ENCODE assay signal across 13 cellular contexts in the genomic region with DNA sequence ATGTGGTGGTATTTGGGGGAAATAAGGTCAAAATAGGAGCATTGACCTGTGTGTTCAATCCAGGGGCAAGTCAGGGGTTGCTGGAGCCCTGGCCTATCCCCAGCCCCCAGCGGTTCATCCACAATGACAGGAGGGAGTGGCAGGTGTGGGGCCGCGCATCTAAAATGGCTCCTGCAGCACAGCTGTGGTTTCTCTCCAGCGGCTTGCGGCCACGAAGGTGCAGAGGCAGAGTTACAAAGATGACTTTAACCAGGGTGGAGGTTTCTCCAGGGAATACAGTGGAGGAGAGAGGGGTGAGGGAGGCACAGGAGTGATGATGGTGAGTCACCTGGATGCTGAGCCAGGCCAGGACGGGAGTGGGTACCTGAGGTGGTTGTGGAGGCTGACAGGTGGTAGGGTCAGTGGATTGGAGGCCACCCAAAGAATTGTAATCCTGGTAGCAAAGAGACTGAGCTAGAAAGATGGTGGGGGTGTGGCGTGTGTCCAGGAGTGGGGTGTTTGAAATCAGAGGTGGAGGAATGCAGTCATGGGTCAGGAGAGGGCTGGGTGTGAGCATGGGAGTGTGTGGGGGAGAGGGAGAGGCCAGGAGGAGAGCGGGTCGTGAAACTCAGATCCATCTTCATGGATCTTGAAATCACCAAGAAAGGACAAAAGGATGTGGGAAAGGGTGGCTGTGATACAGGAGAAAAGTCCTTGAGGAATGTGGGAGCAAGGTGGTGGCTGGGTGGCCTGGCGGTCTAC.
DNase-seq lines count a peak whose midpoint lies in the region; ATAC-seq, FAIRE-seq and TF ChIP-seq lines count a peak whose summit lies in the region.
"Had no signal": no experiment of that assay in that cellular context is flagged by ENCODE, and none has a peak within 500 bp of the region (broad histone marks: within the 10 kb centered on the region; RNA-seq: fewer than 3 reads in every experiment).

No MANE protein-coding gene starts in this region.

- H2AK5ac ChIP-seq in mesendoderm (ENCODE audit: low read length): no peak overlapping the region

- no peaks in the 10 kb centered on the region for H3K79me1 ChIP-seq in mesendoderm (ENCODE audit: low read length)

- intact Hi-C loops in HCT116 (cut with micrococcal nuclease) (no loop called here), ascending aorta (cut with DNase I) (loop anchor here (2.0 to 5.0 kb wide), 3 partner anchors 60 to 135 kb away; no protein-coding TSS in a partner anchor)

- peak overlapping the region in 1 of 2 donors; percentile 17 for H3K27ac Mint-ChIP-seq in stimulated activated naive CD8-positive, alpha-beta T cell treated with anti-CD3 and anti-CD28 coated beads, Interleukin-15, amount 100 ng/mL, for 72 hours
- H3K27ac Mint-ChIP-seq: activated CD8-positive, alpha-beta memory T cell treated with anti-CD3 and anti-CD28 coated beads, Interleukin-2, amount 10 ng/mL, durations not matched to agents 7 days and 5 days had no signal

- H3K9ac ChIP-seq in HCT116 (ENCODE audit: low read length): no peak overlapping the region
- no peak overlapping the region for H3K9ac ChIP-seq in mesendoderm (ENCODE audit: low read length)

- no peak overlapping the region for H2AFZ ChIP-seq in HCT116 (ENCODE audit: low read depth, low read length, poor library complexity, severe bottlenecking)

- H3K4ac ChIP-seq in mesendoderm (ENCODE audit: low read depth, low read length): no peak overlapping the region

- H3K4me1 ChIP-seq in A549 (peaks cover 73% of the 10 kb centered on the region), HCT116 (ENCODE audit: control insufficient read depth in 1 of 2, insufficient read depth in 2 of 2, low read length in 2 of 2) (peaks cover 0 to 2% of the 10 kb centered on the region in 2 experiments; a peak in 3 of 4 replicates), ascending aorta (peaks cover 17 to 37% of the 10 kb centered on the region in 2 donors), mesendoderm (ENCODE audit: control insufficient read depth, low read depth, low read length) (no peaks in the 10 kb centered on the region)
- H3K4me1 ChIP-seq: psoas muscle had no signal

- H2BK15ac ChIP-seq in mesendoderm (replicated peaks; ENCODE audit: low read depth): no peak overlapping the region

- WGBS in A549 (ENCODE audit: missing lambda C conversion rate): 76% methylated on average over 11 of the region's 11 CpGs
- no CpG with 5 or more reads among the region's 11 CpGs for WGBS in mesendoderm (ENCODE audit: extremely low coverage, insufficient coverage, low lambda C conversion rate)

- no peak overlapping the region for H4K5ac ChIP-seq in mesendoderm (ENCODE audit: low read length)

- POLR2A ChIA-PET in A549 (lab: Yijun Ruan, JAX) (no interaction called here), HCT116 (lab: Charles Lee) (no interaction called here)

- ATAC-seq in A549: peak in 1 of 2 experiments; percentile 8; a peak in 2 of 6 replicates
- 0 out of 2 replicates have a peak, but pooled peaks have one; percentile 22 for ATAC-seq in HCT116
- no peak for ATAC-seq in GM18873 (IDR thresholded peaks at IDR 0.05; ENCODE audit: low FRiP score, unreplicated experiment)
- ATAC-seq in stimulated activated naive CD8-positive, alpha-beta T cell treated with anti-CD3 and anti-CD28 coated beads, Interleukin-15, amount 100 ng/mL, for 72 hours: no peak
- no peak for ATAC-seq in GM18861 (IDR thresholded peaks at IDR 0.05; ENCODE audit: unreplicated experiment)
- ATAC-seq: activated CD8-positive, alpha-beta memory T cell treated with anti-CD3 and anti-CD28 coated beads, Interleukin-2, amount 10 ng/mL, durations not matched to agents 7 days and 5 days; HepG2 had no signal

- H3K9me2 ChIP-seq in HCT116 (ENCODE audit: insufficient read depth): no peaks in the 10 kb centered on the region

- TF ChIP-seq CTCF in A549 (IDR thresholded peaks at IDR 0.05): no peak
- TF ChIP-seq CTCF in HCT116 (IDR thresholded peaks at IDR 0.05 in 2 of 3, conservative IDR thresholded peaks at IDR 0.05 in 1 of 3; ENCODE audit: borderline replicate concordance in 1 of 3, insufficient read depth in 1 of 3, low read depth in 2 of 3, low read length in 2 of 3): no peak
- TF ChIP-seq CTCF in ascending aorta (IDR thresholded peaks at IDR 0.05): no peak

- CTCF ChIA-PET in A549 (lab: Yijun Ruan, JAX): interaction anchor here (0.5 to 1.3 kb wide), 5 partner anchors 9 to 146 kb away, joined by 3 to 4 read pairs (median 3); no protein-coding TSS in a partner anchor
- CTCF ChIA-PET in HCT116 (lab: Charles Lee): interaction anchor here (1.2 kb wide), 1 partner anchor 16 kb away, joined by 3 read pairs; no protein-coding TSS in a partner anchor

- H3K27ac ChIP-seq in A549 (peak overlapping the region; percentile 87 to 94), HCT116 (ENCODE audit: low read depth, low read length) (no peak overlapping the region), ascending aorta (peak overlapping the region; percentile 73 to 78), mesendoderm (ENCODE audit: low read depth, low read length) (no peak overlapping the region)
- H3K27ac ChIP-seq: psoas muscle had no signal

- RAD21 ChIA-PET in HCT116 (lab: Charles Lee; ENCODE audit: low non-redundant PET in 1 of 2, low total read pairs in 2 of 2, uncharacterized antibody in 2 of 2, unreplicated experiment in 2 of 2): no interaction called here

- H3K4me3 ChIP-seq in A549: 0 out of 3 replicates have a peak overlapping the region, but pooled peaks have one; percentile 8
- no peak overlapping the region for H3K4me3 ChIP-seq in HCT116 (replicated peaks in 1 of 2; ENCODE audit: low read depth in 1 of 2, low read length in 2 of 2)
- no peak overlapping the region for H3K4me3 ChIP-seq in ascending aorta
- H3K4me3 ChIP-seq in mesendoderm (ENCODE audit: low read length): no peak overlapping the region
- H3K4me3 ChIP-seq: lung, psoas muscle had no signal

- no peak for FAIRE-seq in A549 (lab: Jason Lieb, UNC)
- FAIRE-seq: HepG2 had no signal

- H2BK120ac ChIP-seq in mesendoderm (ENCODE audit: low read depth, low read length): no peak overlapping the region

- H3K27me3 Mint-ChIP-seq in stimulated activated naive CD8-positive, alpha-beta T cell treated with anti-CD3 and anti-CD28 coated beads, Interleukin-15, amount 100 ng/mL, for 72 hours: no peaks in the 10 kb centered on the region
- H3K27me3 Mint-ChIP-seq: activated CD8-positive, alpha-beta memory T cell treated with anti-CD3 and anti-CD28 coated beads, Interleukin-2, amount 10 ng/mL, durations not matched to agents 7 days and 5 days had no signal

- no peak overlapping the region for H3K18ac ChIP-seq in mesendoderm (ENCODE audit: low read length)

- H2BK5ac ChIP-seq in mesendoderm (ENCODE audit: low read length): no peak overlapping the region

- no peak overlapping the region for H3K4me3 Mint-ChIP-seq in stimulated activated naive CD8-positive, alpha-beta T cell treated with anti-CD3 and anti-CD28 coated beads, Interleukin-15, amount 100 ng/mL, for 72 hours
- H3K4me3 Mint-ChIP-seq: activated CD8-positive, alpha-beta memory T cell treated with anti-CD3 and anti-CD28 coated beads, Interleukin-2, amount 10 ng/mL, durations not matched to agents 7 days and 5 days had no signal

- no peak overlapping the region for H4K8ac ChIP-seq in mesendoderm (ENCODE audit: low read depth, low read length)

- TF ChIP-seq RAD21 in A549 (conservative IDR thresholded peaks at IDR 0.05 in 1 of 2, IDR thresholded peaks at IDR 0.05 in 1 of 2) (no peak), HCT116 (IDR thresholded peaks at IDR 0.05; ENCODE audit: low read depth) (no peak)

- DNase-seq in A549 (ENCODE audit: low read depth in 1 of 2, low spot score in 1 of 2) (no peak), HCT116 (ENCODE audit: low read depth, low spot score) (no peak), ascending aorta (ENCODE audit: low spot score in 2 of 2) (no peak), mesendoderm (no peak), NCI-H748 treated with DMSO at 0.1 percent for 48 hours (lab: John Stamatoyannopoulos, UW) (no peak)
- no peak for DNase-seq in stimulated activated naive CD8-positive, alpha-beta T cell treated with anti-CD3 and anti-CD28 coated beads, Interleukin-15, amount 100 ng/mL, for 72 hours
- DNase-seq: activated CD8-positive, alpha-beta memory T cell treated with anti-CD3 and anti-CD28 coated beads, Interleukin-2, amount 10 ng/mL, durations not matched to agents 7 days and 5 days; OCI-M1; psoas muscle had no signal

- H3K4me2 ChIP-seq in A549 (peak overlapping the region; percentile 72), HCT116 (ENCODE audit: low read length) (no peak overlapping the region), mesendoderm (ENCODE audit: low read length) (no peak overlapping the region)

- no peaks in the 10 kb centered on the region for H3K4me1 Mint-ChIP-seq in stimulated activated naive CD8-positive, alpha-beta T cell treated with anti-CD3 and anti-CD28 coated beads, Interleukin-15, amount 100 ng/mL, for 72 hours

- H3K79me2 ChIP-seq in HCT116 (ENCODE audit: insufficient read depth, low read length) (no peaks in the 10 kb centered on the region), mesendoderm (ENCODE audit: control insufficient read depth, insufficient read depth, low read length) (no peaks in the 10 kb centered on the region)

- H3K9me3 Mint-ChIP-seq in stimulated activated naive CD8-positive, alpha-beta T cell treated with anti-CD3 and anti-CD28 coated beads, Interleukin-15, amount 100 ng/mL, for 72 hours: no peaks in the 10 kb centered on the region

- H3K9me3 ChIP-seq in A549: no peaks in the 10 kb centered on the region
- no peaks in the 10 kb centered on the region for H3K9me3 ChIP-seq in HCT116 (ENCODE audit: control insufficient read depth in 1 of 2, insufficient read depth in 1 of 2, low read depth in 1 of 2, low read length in 2 of 2)
- H3K9me3 ChIP-seq in ascending aorta: no peaks in the 10 kb centered on the region
- H3K9me3 ChIP-seq: psoas muscle had no signal

- H3K23ac ChIP-seq in mesendoderm (ENCODE audit: low read length): no peak overlapping the region

- no peaks in the 10 kb centered on the region for H3K36me3 ChIP-seq in HCT116 (ENCODE audit: control insufficient read depth in 1 of 2, insufficient read depth in 2 of 2, low read length in 2 of 2)
- peaks cover 19% of the 10 kb centered on the region in 2 donors for H3K36me3 ChIP-seq in ascending aorta
- H3K36me3 ChIP-seq in mesendoderm (ENCODE audit: control insufficient read depth, insufficient read depth, low read length): no peaks in the 10 kb centered on the region

- BruUV-seq in HCT116 (replicated peaks; lab: Mats Ljungman, UMichigan): no TSS peak

- H3K27me3 ChIP-seq in HCT116 (ENCODE audit: insufficient read depth, low read length) (no peaks in the 10 kb centered on the region), ascending aorta (no peaks in the 10 kb centered on the region), mesendoderm (ENCODE audit: insufficient read depth, low read length, poor library complexity) (no peaks in the 10 kb centered on the region)

- no peaks in the 10 kb centered on the region for H4K20me1 ChIP-seq in HCT116 (ENCODE audit: insufficient read depth)

- TF ChIP-seq EP300 in A549 (IDR thresholded peaks at IDR 0.05): no peak

- no peak for TF ChIP-seq POLR2A in A549 (IDR thresholded peaks at IDR 0.05; ENCODE audit: low read length)
- TF ChIP-seq POLR2A in HCT116 (IDR thresholded peaks at IDR 0.05; ENCODE audit: borderline replicate concordance, extremely low read depth, insufficient read depth, insufficient read length): no peak

- H3K56ac ChIP-seq in mesendoderm (ENCODE audit: low read length): peak overlapping the region; percentile 22

TF ChIP-seq in A549, 52 proteins besides CTCF, POLR2A, EP300 and RAD21:
- TF ChIP-seq KDM5A (IDR thresholded peaks at IDR 0.05): no peak
TF ChIP-seq in A549: peak in this region for 0.

Comparison
In these comparisons a context has a peak if more than half of its experiments do, and no peak if none do; other contexts are left out.
1. H3K27ac ChIP-seq: peak in A549 (2 of 2) and ascending aorta (2 of 2); none in HCT116 (single experiment) and mesendoderm (single experiment).